In genomic region chr10:77603529-77603927, GRCh38 we compare ENCODE assay signal across 8 cellular contexts. TPM values are rescaled to one million over a fixed set of nuclear protein-coding genes. Genes with fewer than 3 reads are reported as not detected.
DNase-seq lines count a peak whose midpoint lies in the region; ATAC-seq, FAIRE-seq and TF ChIP-seq lines count a peak whose summit lies in the region.

No MANE protein-coding gene starts in this region.

- no peak overlapping the region for H3K27ac Mint-ChIP-seq in progenitor cell of endocrine pancreas

- H3K4me3 ChIP-seq in Panc1 (ENCODE audit: low read depth in 2 of 2, low read length in 2 of 2): no peak overlapping the region
- H3K4me3 ChIP-seq in dorsolateral prefrontal cortex: peak overlapping the region in 1 of 59 donors; percentile 1

- FAIRE-seq in H54 (lab: Jason Lieb, UNC): no peak

- POLR2A ChIA-PET in Panc1 (lab: Charles Lee): interaction anchor here (0.7 kb wide), 1 partner anchor 10 kb away, joined by 3 read pairs; no protein-coding TSS in a partner anchor

- H3K27ac ChIP-seq in Panc1 (ENCODE audit: low read length): peak overlapping the region; percentile 49
- H3K27ac ChIP-seq in dorsolateral prefrontal cortex: peak overlapping the region in 28 of 59 donors; percentile 2 to 60 (median 28)

- H3K27me3 Mint-ChIP-seq in progenitor cell of endocrine pancreas: peaks cover 32% of the 10 kb centered on the region

- peaks cover 70% of the 10 kb centered on the region for H3K4me1 ChIP-seq in Panc1 (ENCODE audit: control insufficient read depth, insufficient read depth, low read length)

- H3K36me3 Mint-ChIP-seq in progenitor cell of endocrine pancreas (ENCODE audit: insufficient read depth): no peaks in the 10 kb centered on the region

- no peaks in the 10 kb centered on the region for H3K27me3 ChIP-seq in Panc1 (ENCODE audit: control insufficient read depth, insufficient read depth, low read length)
- H3K27me3 ChIP-seq in dorsolateral prefrontal cortex: no peaks in the 10 kb centered on the region

- ATAC-seq in Panc1: peak; percentile 53

- H3K4me1 Mint-ChIP-seq in progenitor cell of endocrine pancreas (ENCODE audit: low read depth): no peaks in the 10 kb centered on the region

- H3K36me3 ChIP-seq in Panc1 (ENCODE audit: control insufficient read depth, insufficient read depth, low read length): no peaks in the 10 kb centered on the region

- no peak overlapping the region for H3K4me3 Mint-ChIP-seq in progenitor cell of endocrine pancreas (ENCODE audit: low read depth)

- BruUV-seq in Panc1 (replicated peaks; lab: Mats Ljungman, UMichigan): no TSS peak

- TF ChIP-seq POLR2A in H54 (IDR thresholded peaks at IDR 0.05; ENCODE audit: low read depth, low read length): no peak

- TF ChIP-seq CTCF in Panc1 (IDR thresholded peaks at IDR 0.05): no peak
- TF ChIP-seq CTCF in progenitor cell of endocrine pancreas (IDR thresholded peaks at IDR 0.05; ENCODE audit: unreplicated experiment): no peak
- no peak for TF ChIP-seq CTCF in dorsolateral prefrontal cortex (IDR thresholded peaks at IDR 0.05 in 54 of 56, conservative IDR thresholded peaks at IDR 0.05 in 2 of 56; ENCODE audit: low read depth in 1 of 56, partially characterized antibody in 56 of 56)

- CTCF ChIA-PET in Panc1 (lab: Charles Lee): no interaction called here

- in situ Hi-C loops in Panc1 (cut with HindIII; ENCODE audit: low pct_unique_long_range_greater_than_20kb, low sequenced_read_pairs): no loop called here

- no peaks in the 10 kb centered on the region for H3K9me3 Mint-ChIP-seq in progenitor cell of endocrine pancreas (ENCODE audit: low read depth)

- intact Hi-C loops in Panc1 (cut with micrococcal nuclease; ENCODE audit: unreplicated experiment) (no loop called here), dorsolateral prefrontal cortex (cut with DNase I) (no loop called here)

- H3K9me3 ChIP-seq in Panc1 (ENCODE audit: control insufficient read depth, insufficient read depth, low read depth, low read length): no peaks in the 10 kb centered on the region

- DNase-seq in Daoy (ENCODE audit: low read depth) (peak; percentile 42), H54 (ENCODE audit: insufficient read length, low spot score) (peak; percentile 57), Panc1 (ENCODE audit: low read depth, low spot score) (no peak), lung microvascular endothelial cell (ENCODE audit: low read depth in 2 of 2) (peak; percentile 8 to 77), C1 segment of cervical spinal cord (lab: John Stamatoyannopoulos, UW) (no peak), progenitor cell of endocrine pancreas (ENCODE audit: low spot score, unreplicated experiment) (no peak), dorsolateral prefrontal cortex (no peak), NCI-H446 (lab: John Stamatoyannopoulos, UW) (no peak)

RNA-seq across cellular contexts. Expression of gene KCNMA1, which starts 34.1 kb away (rescaled TPM):
- 28.8 and 32.8 TPM in 2 replicates for total RNA-seq in Daoy (2014; rRNA removed; shearing (Covaris generic))
- total RNA-seq in Panc1 (2021; ENCODE audit: unreplicated experiment) (91.9 TPM), lung microvascular endothelial cell (0.87 TPM in 1 of 2 replicates, not detected in the other), progenitor cell of endocrine pancreas (5.8 and 7.3 TPM in 2 replicates), dorsolateral prefrontal cortex (100 to 1,000 TPM; 110 to 286 (median 217) TPM)
- polyA plus RNA-seq in Panc1 (2012; ENCODE audit: insufficient read length): 75.5 TPM

Comparison
In these comparisons a context has a peak if more than half of its experiments do, and no peak if none do; other contexts are left out.
1. DNase-seq: peak in Daoy (single experiment), H54 (single experiment) and lung microvascular endothelial cell (2 of 2); none in Panc1 (single experiment), C1 segment of cervical spinal cord (0 of 14), progenitor cell of endocrine pancreas (single experiment), dorsolateral prefrontal cortex (0 of 10) and NCI-H446 (0 of 2).